ENCODE assay signal across 8 cellular contexts in genomic region chr11:206516-207212, GRCh38. TPM values are rescaled to one million over a fixed set of nuclear protein-coding genes. Genes with fewer than 3 reads are reported as not detected.
DNase-seq lines count a peak whose midpoint lies in the region; ATAC-seq and TF ChIP-seq lines count a peak whose summit lies in the region.

No MANE protein-coding gene starts in this region.

- H3K36me3 Mint-ChIP-seq in stimulated activated naive B cell treated with anti-CD40 and anti-IgM and Interleukin-4, amounts not matched to agents 10 μg/mL and 1 μg/mL and 100 μg/mL, for 72 hours: peaks cover 30 to 61% of the 10 kb centered on the region in 2 donors

- H3K9ac ChIP-seq in KMS-11: peak overlapping the region; percentile 77
- peak overlapping the region; percentile 93 for H3K9ac ChIP-seq in iPS-20b (ENCODE audit: low read depth, low read length)

- H3K4me1 ChIP-seq in cardiac muscle cell (ENCODE audit: low read depth): no peaks in the 10 kb centered on the region
- H3K4me1 ChIP-seq in KMS-11 (ENCODE audit: low read depth, poor library complexity, severe bottlenecking): peaks cover 18% of the 10 kb centered on the region
- H3K4me1 ChIP-seq in iPS-20b (ENCODE audit: insufficient read depth, low read length): peaks cover 10% of the 10 kb centered on the region

- no peaks in the 10 kb centered on the region for H3K27me3 ChIP-seq in cardiac muscle cell
- H3K27me3 ChIP-seq in KMS-11 (ENCODE audit: insufficient read depth, low read depth): no peaks in the 10 kb centered on the region
- no peaks in the 10 kb centered on the region for H3K27me3 ChIP-seq in iPS-20b (ENCODE audit: insufficient read depth, low read length)

- H3K4me3 Mint-ChIP-seq in stimulated activated naive B cell treated with anti-CD40 and anti-IgM and Interleukin-4, amounts not matched to agents 10 μg/mL and 1 μg/mL and 100 μg/mL, for 72 hours: peak overlapping the region; percentile 92 to 95

- peak overlapping the region; percentile 98 for H3K27ac Mint-ChIP-seq in stimulated activated naive B cell treated with anti-CD40 and anti-IgM and Interleukin-4, amounts not matched to agents 10 μg/mL and 1 μg/mL and 100 μg/mL, for 72 hours

- peak overlapping the region; percentile 96 for H3K27ac ChIP-seq in cardiac muscle cell
- H3K27ac ChIP-seq in KMS-11: peak overlapping the region; percentile 55
- H3K27ac ChIP-seq in angular gyrus (ENCODE audit: low read depth, low read length): peak overlapping the region; percentile 97
- H3K27ac ChIP-seq in iPS-20b (ENCODE audit: low read length): no peak overlapping the region

- H3K9me3 ChIP-seq in cardiac muscle cell (ENCODE audit: low read depth) (no peaks in the 10 kb centered on the region), iPS-20b (ENCODE audit: insufficient read depth, low read depth, low read length) (no peaks in the 10 kb centered on the region)

- H3K79me2 ChIP-seq in KMS-11 (ENCODE audit: insufficient read depth, low read depth): peaks cover 40% of the 10 kb centered on the region

- ATAC-seq in Right ventricle myocardium inferior: no peak
- peak; percentile 1 to 3 for ATAC-seq in stimulated activated naive B cell treated with anti-CD40 and anti-IgM and Interleukin-4, amounts not matched to agents 10 μg/mL and 1 μg/mL and 100 μg/mL, for 72 hours (replicated peaks)

- no peaks in the 10 kb centered on the region for H4K20me1 ChIP-seq in KMS-11 (ENCODE audit: insufficient read depth)

- H3K4me1 Mint-ChIP-seq in stimulated activated naive B cell treated with anti-CD40 and anti-IgM and Interleukin-4, amounts not matched to agents 10 μg/mL and 1 μg/mL and 100 μg/mL, for 72 hours: peaks cover 40 to 64% of the 10 kb centered on the region in 2 donors

- H3K4me2 ChIP-seq in KMS-11: peak overlapping the region; percentile 74

- DNase-seq in cardiac muscle cell (ENCODE audit: low read depth in 1 of 2, low spot score in 1 of 2) (peak in 1 of 2 donors; percentile 37), Right ventricle myocardium inferior (ENCODE audit: missing footprints) (no peak), amniotic stem cell (lab: John Stamatoyannopoulos, UW) (no peak), GF-D8 (lab: John Stamatoyannopoulos, UW) (no peak)
- no peak for DNase-seq in stimulated activated naive B cell treated with anti-CD40 and anti-IgM and Interleukin-4, amounts not matched to agents 10 μg/mL and 1 μg/mL and 100 μg/mL, for 72 hours

- no peaks in the 10 kb centered on the region for H3K27me3 Mint-ChIP-seq in stimulated activated naive B cell treated with anti-CD40 and anti-IgM and Interleukin-4, amounts not matched to agents 10 μg/mL and 1 μg/mL and 100 μg/mL, for 72 hours

- H2AFZ ChIP-seq in KMS-11 (ENCODE audit: low read depth): peak overlapping the region; percentile 48; the same call in 1 of the 2 replicates

- intact Hi-C loops in Right ventricle myocardium inferior (cut with DNase I): loop anchor here (1.0 kb wide), 1 partner anchor 30 kb away; the partner anchor contains the start of genes PSMD13 and SIRT3

- peak overlapping the region; percentile 56 for H3K4me3 ChIP-seq in cardiac muscle cell
- H3K4me3 ChIP-seq in KMS-11 (IDR thresholded peaks at IDR 0.05; ENCODE audit: insufficient read depth, low read depth, low read length): no peak overlapping the region
- H3K4me3 ChIP-seq in iPS-20b (ENCODE audit: low read length): peak overlapping the region; percentile 92

- H3K9me3 Mint-ChIP-seq in stimulated activated naive B cell treated with anti-CD40 and anti-IgM and Interleukin-4, amounts not matched to agents 10 μg/mL and 1 μg/mL and 100 μg/mL, for 72 hours: no peaks in the 10 kb centered on the region

- H3K36me3 ChIP-seq in cardiac muscle cell: peaks cover 17% of the 10 kb centered on the region
- no peaks in the 10 kb centered on the region; the same call in 1 of the 2 replicates for H3K36me3 ChIP-seq in KMS-11 (ENCODE audit: insufficient read depth)
- peaks cover 32% of the 10 kb centered on the region for H3K36me3 ChIP-seq in iPS-20b (ENCODE audit: insufficient read depth, low read depth, low read length)

- TF ChIP-seq CTCF in cardiac muscle cell (IDR thresholded peaks at IDR 0.05; ENCODE audit: low read depth, low read length) (no peak), KMS-11 (conservative IDR thresholded peaks at IDR 0.05; ENCODE audit: low read depth, low read length) (no peak)

RNA-seq across cellular contexts. Expression of gene BET1L, which starts 0.5 kb away (rescaled TPM):
- total RNA-seq in cardiac muscle cell (26.8 and 30.6 TPM in 2 replicates), Right ventricle myocardium inferior (19.4 TPM)
- polyA plus RNA-seq in cardiac muscle cell: 44.9 and 62.0 TPM in 2 replicates

RNA-seq across cellular contexts. Expression of gene RIC8A, which starts 0.8 kb away (rescaled TPM):
- 84.3 and 102 TPM in 2 replicates for total RNA-seq in cardiac muscle cell
- polyA plus RNA-seq in cardiac muscle cell: 75.6 and 81.5 TPM in 2 replicates
- 52.3 TPM for total RNA-seq in Right ventricle myocardium inferior

RNA-seq across cellular contexts. Expression of gene SCGB1C1, which starts 13.8 kb away (rescaled TPM):
- not detected in 2 replicates for total RNA-seq in cardiac muscle cell
- polyA plus RNA-seq in cardiac muscle cell: not detected in 2 replicates
- total RNA-seq in Right ventricle myocardium inferior: not detected

RNA-seq across cellular contexts. Expression of gene SIRT3, which starts 29.5 kb away (rescaled TPM):
- total RNA-seq in cardiac muscle cell (44.9 and 53.6 TPM in 2 replicates), Right ventricle myocardium inferior (39.7 TPM)
- polyA plus RNA-seq in cardiac muscle cell: 46.1 and 47.7 TPM in 2 replicates

RNA-seq across cellular contexts. Expression of gene PSMD13, which starts 30.1 kb away (rescaled TPM):
- total RNA-seq in cardiac muscle cell (96.3 and 98.4 TPM in 2 replicates), Right ventricle myocardium inferior (91.7 TPM)
- 167 and 175 TPM in 2 replicates for polyA plus RNA-seq in cardiac muscle cell
